Comparison of ENCODE assay signal across 13 cellular contexts in genomic region chr1:76073471-76073870, GRCh38. TPM values are rescaled to one million over a fixed set of nuclear protein-coding genes. Genes with fewer than 3 reads are reported as not detected.
DNase-seq lines count a peak whose midpoint lies in the region; ATAC-seq and TF ChIP-seq lines count a peak whose summit lies in the region.
"Had no signal": no experiment of that assay in that cellular context is flagged by ENCODE, and none has a peak within 500 bp of the region (broad histone marks: within the 10 kb centered on the region; RNA-seq: fewer than 3 reads in every experiment).

No MANE protein-coding gene starts in this region.

- H3K9ac ChIP-seq in adipocyte (ENCODE audit: low read length): no peak overlapping the region

- H3K9me3 Mint-ChIP-seq in natural killer cell: no peaks in the 10 kb centered on the region
- H3K9me3 Mint-ChIP-seq in natural killer cell treated with Interleukin-12 subunit alpha and Interleukin-12 subunit beta and Interleukin-15 and Interleukin-18, amount 100 ng/mL, for 72 hours: no peaks in the 10 kb centered on the region

- peak overlapping the region; percentile 32 for H3K4me3 Mint-ChIP-seq in natural killer cell
- H3K4me3 Mint-ChIP-seq in natural killer cell treated with Interleukin-12 subunit alpha and Interleukin-12 subunit beta and Interleukin-15 and Interleukin-18, amount 100 ng/mL, for 72 hours: no peak overlapping the region

- peaks cover 33% of the 10 kb centered on the region for H3K4me1 ChIP-seq in adipocyte (ENCODE audit: control insufficient read depth, insufficient read depth, low read length)

- DNase-seq in natural killer cell (no peak), adipocyte (ENCODE audit: low read depth) (peak; percentile 83), iris pigment epithelial cell (ENCODE audit: low read depth) (peak; percentile 89), DMS 273 (lab: John Stamatoyannopoulos, UW; ENCODE audit: unreplicated experiment) (no peak), NCI-H82 treated with DMSO at 0.1 percent for 48 hours (lab: John Stamatoyannopoulos, UW; ENCODE audit: unreplicated experiment) (no peak)
- DNase-seq in natural killer cell treated with Interleukin-12 subunit alpha and Interleukin-12 subunit beta and Interleukin-15 and Interleukin-18, amount 100 ng/mL, for 72 hours (ENCODE audit: low spot score): no peak
- DNase-seq in stimulated activated CD4-positive, alpha-beta T cell treated with anti-CD3 and anti-CD28 coated beads, Interleukin-15, amount 100 ng/mL, for 24 hours: no peak
- DNase-seq: activated CD8-positive, alpha-beta memory T cell treated with anti-CD3 and anti-CD28 coated beads, Interleukin-2, amount 10 ng/mL, durations not matched to agents 7 days and 5 days; cerebellar nuclear complex; hippocampal formation; NCI-H446; nucleus accumbens had no signal

- no peaks in the 10 kb centered on the region for H3K9me3 ChIP-seq in adipocyte (ENCODE audit: control insufficient read depth, low read length)

- no peaks in the 10 kb centered on the region for H3K36me3 ChIP-seq in adipocyte (ENCODE audit: control insufficient read depth, insufficient read depth, low read length, severe bottlenecking)

- H3K36me3 Mint-ChIP-seq in natural killer cell: no peaks in the 10 kb centered on the region
- H3K36me3 Mint-ChIP-seq in natural killer cell treated with Interleukin-12 subunit alpha and Interleukin-12 subunit beta and Interleukin-15 and Interleukin-18, amount 100 ng/mL, for 72 hours: no peaks in the 10 kb centered on the region
- H3K36me3 Mint-ChIP-seq: activated CD8-positive, alpha-beta memory T cell treated with anti-CD3 and anti-CD28 coated beads, Interleukin-2, amount 10 ng/mL, durations not matched to agents 7 days and 5 days had no signal

- no peaks in the 10 kb centered on the region for H3K27me3 ChIP-seq in adipocyte (replicated peaks; ENCODE audit: control insufficient read depth, insufficient read depth, low read length)

- H3K4me1 Mint-ChIP-seq in natural killer cell: peaks cover 17 to 22% of the 10 kb centered on the region in 2 donors
- peaks cover 10 to 14% of the 10 kb centered on the region in 2 donors for H3K4me1 Mint-ChIP-seq in natural killer cell treated with Interleukin-12 subunit alpha and Interleukin-12 subunit beta and Interleukin-15 and Interleukin-18, amount 100 ng/mL, for 72 hours (ENCODE audit: low read depth in 2 of 2)

- no peak overlapping the region for H3K27ac Mint-ChIP-seq in natural killer cell
- H3K27ac Mint-ChIP-seq in natural killer cell treated with Interleukin-12 subunit alpha and Interleukin-12 subunit beta and Interleukin-15 and Interleukin-18, amount 100 ng/mL, for 72 hours: no peak overlapping the region
- H3K27ac Mint-ChIP-seq: activated CD8-positive, alpha-beta memory T cell treated with anti-CD3 and anti-CD28 coated beads, Interleukin-2, amount 10 ng/mL, durations not matched to agents 7 days and 5 days had no signal

- H3K27me3 Mint-ChIP-seq in natural killer cell (ENCODE audit: low read depth in 2 of 2): peaks cover 0 to 5% of the 10 kb centered on the region in 2 donors
- H3K27me3 Mint-ChIP-seq in natural killer cell treated with Interleukin-12 subunit alpha and Interleukin-12 subunit beta and Interleukin-15 and Interleukin-18, amount 100 ng/mL, for 72 hours: peaks cover 3 to 49% of the 10 kb centered on the region in 2 donors

- no peak for ATAC-seq in natural killer cell
- no peak for ATAC-seq in natural killer cell treated with Interleukin-12 subunit alpha and Interleukin-12 subunit beta and Interleukin-15 and Interleukin-18, amount 100 ng/mL, for 72 hours
- ATAC-seq in HG03460 (IDR thresholded peaks at IDR 0.05; ENCODE audit: unreplicated experiment): no peak

- intact Hi-C loops in natural killer cell (cut with micrococcal nuclease): no loop called here

- no peak for TF ChIP-seq CTCF in natural killer cell (IDR thresholded peaks at IDR 0.05)

- H3K4me3 ChIP-seq in adipocyte (ENCODE audit: low read length): no peak overlapping the region

RNA-seq across cellular contexts. Expression of gene ST6GALNAC3, which starts 1.1 kb away (rescaled TPM):
- total RNA-seq in natural killer cell: not detected
- under 1 TPM in 1 of 2 donors, not detected in 1; 0.28 TPM for total RNA-seq in natural killer cell treated with Interleukin-12 subunit alpha and Interleukin-12 subunit beta and Interleukin-15 and Interleukin-18, amount 100 ng/mL, for 72 hours

Comparison
In these comparisons a context has a peak if more than half of its experiments do, and no peak if none do; other contexts are left out.
1. DNase-seq: peak in adipocyte (single experiment) and iris pigment epithelial cell (single experiment); none in natural killer cell (single experiment), natural killer cell treated with Interleukin-12 subunit alpha and Interleukin-12 subunit beta and Interleukin-15 and Interleukin-18, amount 100 ng/mL, for 72 hours (single experiment), stimulated activated CD4-positive, alpha-beta T cell treated with anti-CD3 and anti-CD28 coated beads, Interleukin-15, amount 100 ng/mL, for 24 hours (single experiment), DMS 273 (single experiment) and NCI-H82 treated with DMSO at 0.1 percent for 48 hours (single experiment).